In genomic region chr5:53980061-53980460, GRCh38 we compare ENCODE assay signal across 8 cellular contexts.
"Had no signal": no experiment of that assay in that cellular context is flagged by ENCODE, and none has a peak within 500 bp of the region (broad histone marks: within the 10 kb centered on the region; RNA-seq: fewer than 3 reads in every experiment).

No MANE protein-coding gene starts in this region.

- FAIRE-seq: G401.6, GM12878, GM12891, GM12892, GM18507, GM19239 had no signal

- DNase-seq: GDM1, GF-D8 had no signal

- ATAC-seq: GM12878 had no signal

- H3K4me3 ChIP-seq: GM12878 had no signal
